1 cellular context compared by ENCODE assay signal in genomic region chr2:232473467-232473890, GRCh38.
TF ChIP-seq lines count a peak whose summit lies in the region.

No MANE protein-coding gene starts in this region.

TF ChIP-seq in HepG2, 621 proteins besides CTCF, POLR2A, EP300 and RAD21:
- TF ChIP-seq MBNL3 (CRISPR knock-in tag; conservative IDR thresholded peaks at IDR 0.05) (no peak), LCORL (IDR thresholded peaks at IDR 0.05) (0 out of 2 replicates have a peak, but pooled peaks have one; percentile 51), LCORL (CRISPR knock-in tag; IDR thresholded peaks at IDR 0.05) (no peak)
